ENCODE assay signal across 7 cellular contexts in the genomic region with DNA sequence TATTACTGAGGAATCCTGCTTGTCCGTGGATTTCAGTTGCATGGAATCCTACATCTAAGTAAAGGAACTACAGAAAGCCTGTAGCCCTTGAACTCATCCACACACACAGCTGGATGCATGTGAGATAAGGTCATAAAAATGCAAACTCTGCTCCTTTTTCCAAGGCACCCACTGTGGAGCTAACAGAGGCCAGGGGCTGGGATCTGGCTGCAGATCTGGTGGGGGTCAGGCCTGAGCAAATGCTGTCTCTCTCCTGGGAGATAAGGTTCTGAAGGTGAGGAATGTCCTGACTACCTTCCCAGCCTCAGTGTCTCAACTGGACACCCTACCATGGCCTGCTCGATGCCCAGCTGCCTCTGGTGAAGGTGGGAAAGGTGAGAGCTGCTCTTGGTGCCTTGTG.
"Had no signal": no experiment of that assay in that cellular context is flagged by ENCODE, and none has a peak within 500 bp of the region (broad histone marks: within the 10 kb centered on the region; RNA-seq: fewer than 3 reads in every experiment).

No MANE protein-coding gene starts in this region.

- FAIRE-seq: H54, HepG2 had no signal

- DNase-seq: GM23248, GOT3, H9, HCEC 1CT had no signal

- H3K9ac ChIP-seq: GM23248 had no signal

- H3K27ac ChIP-seq: GM23248, HL-60 had no signal

- H3K4me3 ChIP-seq: GM23248 had no signal

- ATAC-seq: HepG2 had no signal

- H2AFZ ChIP-seq: GM23248 had no signal
